In the genomic region with DNA sequence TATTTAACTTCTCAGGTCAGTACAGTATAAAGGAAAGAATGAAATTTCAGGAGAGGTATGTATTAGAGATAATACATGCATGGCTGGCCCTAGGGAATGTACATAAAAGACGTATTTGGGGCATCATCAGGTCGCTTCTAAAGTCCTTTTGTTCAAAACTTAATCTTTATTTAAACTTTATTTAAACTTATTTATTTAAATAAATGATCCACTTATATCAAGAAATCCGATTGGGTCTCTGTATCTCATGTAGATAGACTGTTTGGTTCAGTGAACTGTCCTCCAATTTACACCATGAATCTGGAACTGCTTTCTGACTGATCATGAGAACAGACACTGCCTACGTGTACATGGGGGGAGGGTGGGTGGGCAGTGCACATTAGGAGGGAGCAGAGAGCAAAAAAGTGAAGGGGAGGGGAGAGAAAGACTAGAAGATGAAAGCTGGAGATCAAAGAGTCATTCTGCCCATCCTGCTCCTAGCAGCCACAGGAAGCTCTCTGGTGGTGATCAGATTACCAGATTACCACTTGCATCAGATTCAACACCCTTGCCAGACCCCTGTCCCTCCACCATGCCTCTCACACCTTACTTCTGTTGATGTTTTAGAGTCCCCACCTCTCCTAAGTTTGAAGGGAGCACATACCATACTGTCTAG, we compare ENCODE assay signal across 10 cellular contexts.
DNase-seq lines count a peak whose midpoint lies in the region; ATAC-seq and TF ChIP-seq lines count a peak whose summit lies in the region.
"Had no signal": no experiment of that assay in that cellular context is flagged by ENCODE, and none has a peak within 500 bp of the region (broad histone marks: within the 10 kb centered on the region; RNA-seq: fewer than 3 reads in every experiment).

No MANE protein-coding gene starts in this region.

- intact Hi-C loops in CD8-positive, alpha-beta T cell (cut with DNase I, micrococcal nuclease): loop anchor here (2.0 to 10.0 kb wide), 4 partner anchors 19 to 239 kb away; no protein-coding TSS in a partner anchor
- intact Hi-C loops in MCF 10A (cut with micrococcal nuclease): no loop called here

- no peak overlapping the region for H2BK5ac ChIP-seq in mesenchymal stem cell (ENCODE audit: low read depth, low read length, poor library complexity, severe bottlenecking)

- H3K79me1 ChIP-seq in mesenchymal stem cell (replicated peaks; ENCODE audit: low read length, poor library complexity, severe bottlenecking): peaks cover 7% of the 10 kb centered on the region

- H2BK15ac ChIP-seq in mesenchymal stem cell (ENCODE audit: low read depth, poor library complexity, severe bottlenecking): no peak overlapping the region

- H3K9me3 ChIP-seq in CD8-positive, alpha-beta T cell (ENCODE audit: low read length): no peaks in the 10 kb centered on the region
- no peaks in the 10 kb centered on the region for H3K9me3 ChIP-seq in mesenchymal stem cell (ENCODE audit: control insufficient read depth, low read length)
- H3K9me3 ChIP-seq: tibial nerve had no signal

- H3K4me1 Mint-ChIP-seq in CD8-positive, alpha-beta T cell (ENCODE audit: low read depth): peaks cover 20% of the 10 kb centered on the region
- H3K4me1 Mint-ChIP-seq in MCF 10A (ENCODE audit: insufficient read depth, unreplicated experiment): no peaks in the 10 kb centered on the region

- TF ChIP-seq CTCF in CD8-positive, alpha-beta T cell (IDR thresholded peaks at IDR 0.05): no peak
- TF ChIP-seq CTCF in MCF 10A (IDR thresholded peaks at IDR 0.05; ENCODE audit: unreplicated experiment): no peak

- peak overlapping the region; percentile 27 for H4K8ac ChIP-seq in mesenchymal stem cell (ENCODE audit: low read length)

- DNase-seq in CD8-positive, alpha-beta T cell: peak in 4 of 7 experiments; percentile 27 to 57 (median 38)
- peak; percentile 74 for DNase-seq in Jurkat, Clone E6-1 (ENCODE audit: low read depth, low spot score)
- peak; percentile 32 for DNase-seq in activated T-cell treated with anti-CD3 and anti-CD28 coated beads, Interleukin-2, amount 50 U/mL, for 1 hour
- DNase-seq in mesenchymal stem cell (no peak), MCF 10A (ENCODE audit: unreplicated experiment) (no peak), ACHN (no peak), SKM-1 (lab: John Stamatoyannopoulos, UW; ENCODE audit: unreplicated experiment) (no peak), NCI-H1048 (lab: John Stamatoyannopoulos, UW) (no peak)
- DNase-seq: amygdala had no signal

- no peak overlapping the region for H3K4ac ChIP-seq in mesenchymal stem cell (ENCODE audit: low read depth in 1 of 2, low read length in 2 of 2)

- BruUV-seq in MCF 10A (replicated peaks; lab: Mats Ljungman, UMichigan): no TSS peak

- ATAC-seq in CD8-positive, alpha-beta T cell: peak; percentile 28

- H3K27me3 Mint-ChIP-seq in CD8-positive, alpha-beta T cell (ENCODE audit: low read depth): no peaks in the 10 kb centered on the region
- H3K27me3 Mint-ChIP-seq in MCF 10A (ENCODE audit: insufficient read depth, unreplicated experiment): no peaks in the 10 kb centered on the region

- no peaks in the 10 kb centered on the region for H3K9me3 Mint-ChIP-seq in CD8-positive, alpha-beta T cell
- no peaks in the 10 kb centered on the region for H3K9me3 Mint-ChIP-seq in MCF 10A (ENCODE audit: unreplicated experiment)

- CTCF ChIA-PET in CD8-positive, alpha-beta T cell (lab: Charles Lee): interaction anchor here (0.8 to 6.2 kb wide), 5 partner anchors 37 to 410 kb away, joined by 3 to 57 read pairs (median 3); a partner anchor contains a TSS
- CTCF ChIA-PET in MCF 10A (lab: Yijun Ruan, JAX): interaction anchor here (0.6 to 3.0 kb wide), 4 partner anchors 8 to 377 kb away, joined by 3 to 20 read pairs (median 7); a partner anchor contains a TSS

- no peak overlapping the region for H2AFZ ChIP-seq in mesenchymal stem cell (ENCODE audit: low read depth, low read length)

- H3K36me3 ChIP-seq in CD8-positive, alpha-beta T cell (ENCODE audit: insufficient read depth, low read length): no peaks in the 10 kb centered on the region
- H3K36me3 ChIP-seq in mesenchymal stem cell (ENCODE audit: control insufficient read depth in 1 of 2, insufficient read depth in 2 of 2, low read depth in 1 of 2, low read length in 2 of 2): no peaks in the 10 kb centered on the region
- H3K36me3 ChIP-seq: tibial nerve had no signal

- no CpG with 5 or more reads among the region's 4 CpGs for WGBS in mesenchymal stem cell

- in situ Hi-C loops in ACHN (cut with HindIII; ENCODE audit: low pct_ligation_motif_present, low pct_unique_long_range_greater_than_20kb, low sequenced_read_pairs): no loop called here

- no peak overlapping the region for H3K4me3 ChIP-seq in CD8-positive, alpha-beta T cell (ENCODE audit: low read depth, low read length)
- H3K4me3 ChIP-seq in Jurkat, Clone E6-1 (ENCODE audit: low read length): no peak overlapping the region
- no peak overlapping the region for H3K4me3 ChIP-seq in mesenchymal stem cell (ENCODE audit: insufficient read depth in 1 of 2, low read depth in 1 of 2, low read length in 2 of 2)
- H3K4me3 ChIP-seq: tibial nerve had no signal

- H4K91ac ChIP-seq in mesenchymal stem cell (ENCODE audit: low read length): no peak overlapping the region

- no peaks in the 10 kb centered on the region for H3K36me3 Mint-ChIP-seq in CD8-positive, alpha-beta T cell
- H3K36me3 Mint-ChIP-seq in MCF 10A (ENCODE audit: insufficient read depth, unreplicated experiment): no peaks in the 10 kb centered on the region

- no peak overlapping the region for H2AK5ac ChIP-seq in mesenchymal stem cell (ENCODE audit: low read length, severe bottlenecking)

- H3K27ac ChIP-seq in CD8-positive, alpha-beta T cell (ENCODE audit: low read depth, low read length): no peak overlapping the region
- no peak overlapping the region for H3K27ac ChIP-seq in mesenchymal stem cell (ENCODE audit: low read length, poor library complexity, severe bottlenecking)
- H3K27ac ChIP-seq: tibial nerve had no signal

- peak overlapping the region; percentile 1 for H3K4me3 Mint-ChIP-seq in CD8-positive, alpha-beta T cell
- H3K4me3 Mint-ChIP-seq in MCF 10A (ENCODE audit: unreplicated experiment): no peak overlapping the region

- H3K4me2 ChIP-seq in mesenchymal stem cell (ENCODE audit: low read length, poor library complexity, severe bottlenecking): no peak overlapping the region

- H3K27me3 ChIP-seq in CD8-positive, alpha-beta T cell (ENCODE audit: insufficient read depth, low read length): no peaks in the 10 kb centered on the region
- H3K27me3 ChIP-seq in mesenchymal stem cell (ENCODE audit: control insufficient read depth in 1 of 2, insufficient read depth in 1 of 2, low read length in 2 of 2): no peaks in the 10 kb centered on the region
- H3K27me3 ChIP-seq: tibial nerve had no signal

- H3K14ac ChIP-seq in mesenchymal stem cell (ENCODE audit: low read length in 2 of 2): no peak overlapping the region

- H3K18ac ChIP-seq in mesenchymal stem cell (ENCODE audit: low read depth in 1 of 2, low read length in 2 of 2): no peak overlapping the region

- no peak overlapping the region for H3K9ac ChIP-seq in mesenchymal stem cell (ENCODE audit: low read length)

- H2BK12ac ChIP-seq in mesenchymal stem cell (ENCODE audit: low read length in 2 of 2): no peak overlapping the region

- H3K23ac ChIP-seq in mesenchymal stem cell (ENCODE audit: low read length in 2 of 2): no peak overlapping the region

- POLR2A ChIA-PET in CD8-positive, alpha-beta T cell (lab: Charles Lee): interaction anchor here (0.6 to 1.1 kb wide), 3 partner anchors 19 to 232 kb away, joined by 3 to 4 read pairs (median 3); no protein-coding TSS in a partner anchor
- POLR2A ChIA-PET in MCF 10A (lab: Yijun Ruan, JAX): no interaction called here

- peak overlapping the region; percentile 94 for H3K27ac Mint-ChIP-seq in CD8-positive, alpha-beta T cell
- H3K27ac Mint-ChIP-seq in MCF 10A (ENCODE audit: low read depth, unreplicated experiment): no peak overlapping the region

- H3K4me1 ChIP-seq in CD8-positive, alpha-beta T cell (ENCODE audit: insufficient read depth, low read length): peaks cover 68% of the 10 kb centered on the region
- H3K4me1 ChIP-seq in mesenchymal stem cell (ENCODE audit: control insufficient read depth, insufficient read depth, low read depth, low read length): peaks cover 10% of the 10 kb centered on the region

- peak overlapping the region; percentile 55 for H2BK120ac ChIP-seq in mesenchymal stem cell (ENCODE audit: low read depth, low read length)

Comparison
In these comparisons a context has a peak if more than half of its experiments do, and no peak if none do; other contexts are left out.
1. DNase-seq: peak in CD8-positive, alpha-beta T cell (4 of 7), Jurkat, Clone E6-1 (single experiment) and activated T-cell treated with anti-CD3 and anti-CD28 coated beads, Interleukin-2, amount 50 U/mL, for 1 hour (single experiment); none in mesenchymal stem cell (single experiment), MCF 10A (single experiment), ACHN (single experiment), SKM-1 (single experiment) and NCI-H1048 (single experiment).